8 cellular contexts compared by ENCODE assay signal in the genomic region with DNA sequence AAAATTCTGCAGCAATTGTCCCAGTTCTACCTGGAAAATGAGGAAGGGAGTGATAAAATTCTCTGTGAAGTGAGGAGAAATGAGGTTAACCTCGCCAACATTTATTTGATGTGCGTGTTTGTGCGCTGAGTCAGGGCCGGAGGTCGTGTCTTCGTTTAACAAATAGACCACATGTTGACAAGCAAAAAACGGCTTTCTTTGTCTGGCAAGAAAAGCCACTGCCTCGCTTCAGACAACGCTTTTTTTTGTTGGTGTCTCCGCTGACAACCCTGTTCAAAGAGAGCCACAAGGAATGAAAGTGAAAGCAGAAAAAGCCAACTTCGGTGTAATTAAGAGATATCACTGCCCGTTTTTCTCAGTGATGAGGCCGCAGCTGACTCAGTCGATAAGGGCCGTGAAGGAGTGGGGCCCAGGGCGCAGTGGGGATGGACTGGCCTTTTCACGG.
DNase-seq lines count a peak whose midpoint lies in the region; ATAC-seq, FAIRE-seq and TF ChIP-seq lines count a peak whose summit lies in the region.

No MANE protein-coding gene starts in this region.

- peak overlapping the region; percentile 9 to 30 (median 23) for H3K4me3 ChIP-seq in Peyer's patch
- H3K4me3 ChIP-seq in epithelial cell of proximal tubule (ENCODE audit: low read depth, low read length): peak overlapping the region; percentile 41

- H3K9me3 Mint-ChIP-seq in activated CD4-positive, alpha-beta T cell treated with anti-CD3 and anti-CD28 coated beads for 36 hours (ENCODE audit: low read depth): peaks cover under 1% of the 10 kb centered on the region

- H3K27me3 ChIP-seq in Peyer's patch: no peaks in the 10 kb centered on the region

- TF ChIP-seq CTCF in Peyer's patch (IDR thresholded peaks at IDR 0.05) (no peak), epithelial cell of proximal tubule (conservative IDR thresholded peaks at IDR 0.05; ENCODE audit: low read depth, low read length) (no peak), D721Med (IDR thresholded peaks at IDR 0.05; ENCODE audit: insufficient read depth, missing control alignments) (no peak)

- H3K27me3 Mint-ChIP-seq in activated CD4-positive, alpha-beta T cell treated with anti-CD3 and anti-CD28 coated beads for 36 hours: no peaks in the 10 kb centered on the region

- ATAC-seq in activated CD4-positive, alpha-beta T cell treated with anti-CD3 and anti-CD28 coated beads for 36 hours: peak; percentile 74
- no peak for ATAC-seq in GM21390 (IDR thresholded peaks at IDR 0.05; ENCODE audit: unreplicated experiment)

- peaks cover 0 to 13% (median 0%) of the 10 kb centered on the region in 4 donors for H3K4me1 ChIP-seq in Peyer's patch

- no peaks in the 10 kb centered on the region for H3K36me3 ChIP-seq in Peyer's patch

- POLR2A ChIA-PET in activated CD4-positive, alpha-beta T cell treated with anti-CD3 and anti-CD28 coated beads for 36 hours (lab: Charles Lee): interaction anchor here (0.7 kb wide), 1 partner anchor 18 kb away, joined by 3 read pairs; no protein-coding TSS in a partner anchor

- DNase-seq in activated CD4-positive, alpha-beta T cell treated with anti-CD3 and anti-CD28 coated beads for 36 hours: peak; percentile 27
- DNase-seq in activated CD4-positive, alpha-beta T cell treated with anti-CD3 and anti-CD28 coated beads for 1 hour: no peak
- DNase-seq in Peyer's patch (peak in 1 of 3 donors; percentile 69), epithelial cell of proximal tubule (ENCODE audit: low read depth) (peak; percentile 12), pons (ENCODE audit: low spot score) (peak; percentile 68), mesenteric fat pad (ENCODE audit: low spot score) (no peak), D721Med (ENCODE audit: insufficient read length, low spot score) (no peak)

- H3K4me1 Mint-ChIP-seq in activated CD4-positive, alpha-beta T cell treated with anti-CD3 and anti-CD28 coated beads for 36 hours: peaks cover 5% of the 10 kb centered on the region

- intact Hi-C loops in activated CD4-positive, alpha-beta T cell treated with anti-CD3 and anti-CD28 coated beads for 36 hours (cut with DNase I, micrococcal nuclease): no loop called here

- no peaks in the 10 kb centered on the region for H3K9me3 ChIP-seq in Peyer's patch

- TF ChIP-seq POLR2A in Peyer's patch (IDR thresholded peaks at IDR 0.05): no peak

- peak overlapping the region; percentile 30 for H3K4me3 Mint-ChIP-seq in activated CD4-positive, alpha-beta T cell treated with anti-CD3 and anti-CD28 coated beads for 36 hours

- H3K27ac Mint-ChIP-seq in activated CD4-positive, alpha-beta T cell treated with anti-CD3 and anti-CD28 coated beads for 36 hours: no peak overlapping the region

- CTCF ChIA-PET in activated CD4-positive, alpha-beta T cell treated with anti-CD3 and anti-CD28 coated beads for 36 hours (lab: Charles Lee): no interaction called here

- H3K36me3 Mint-ChIP-seq in activated CD4-positive, alpha-beta T cell treated with anti-CD3 and anti-CD28 coated beads for 36 hours (ENCODE audit: low read depth): no peaks in the 10 kb centered on the region

- FAIRE-seq in D721Med (lab: Jason Lieb, UNC): no peak

- H3K27ac ChIP-seq in Peyer's patch: peak overlapping the region in 1 of 4 donors; percentile 3

Comparison
In these comparisons a context has a peak if more than half of its experiments do, and no peak if none do; other contexts are left out.
1. DNase-seq: peak in activated CD4-positive, alpha-beta T cell treated with anti-CD3 and anti-CD28 coated beads for 36 hours (single experiment), epithelial cell of proximal tubule (single experiment) and pons (single experiment); none in activated CD4-positive, alpha-beta T cell treated with anti-CD3 and anti-CD28 coated beads for 1 hour (single experiment), mesenteric fat pad (single experiment) and D721Med (single experiment).